ENCODE assay signal across 14 cellular contexts in the genomic region with DNA sequence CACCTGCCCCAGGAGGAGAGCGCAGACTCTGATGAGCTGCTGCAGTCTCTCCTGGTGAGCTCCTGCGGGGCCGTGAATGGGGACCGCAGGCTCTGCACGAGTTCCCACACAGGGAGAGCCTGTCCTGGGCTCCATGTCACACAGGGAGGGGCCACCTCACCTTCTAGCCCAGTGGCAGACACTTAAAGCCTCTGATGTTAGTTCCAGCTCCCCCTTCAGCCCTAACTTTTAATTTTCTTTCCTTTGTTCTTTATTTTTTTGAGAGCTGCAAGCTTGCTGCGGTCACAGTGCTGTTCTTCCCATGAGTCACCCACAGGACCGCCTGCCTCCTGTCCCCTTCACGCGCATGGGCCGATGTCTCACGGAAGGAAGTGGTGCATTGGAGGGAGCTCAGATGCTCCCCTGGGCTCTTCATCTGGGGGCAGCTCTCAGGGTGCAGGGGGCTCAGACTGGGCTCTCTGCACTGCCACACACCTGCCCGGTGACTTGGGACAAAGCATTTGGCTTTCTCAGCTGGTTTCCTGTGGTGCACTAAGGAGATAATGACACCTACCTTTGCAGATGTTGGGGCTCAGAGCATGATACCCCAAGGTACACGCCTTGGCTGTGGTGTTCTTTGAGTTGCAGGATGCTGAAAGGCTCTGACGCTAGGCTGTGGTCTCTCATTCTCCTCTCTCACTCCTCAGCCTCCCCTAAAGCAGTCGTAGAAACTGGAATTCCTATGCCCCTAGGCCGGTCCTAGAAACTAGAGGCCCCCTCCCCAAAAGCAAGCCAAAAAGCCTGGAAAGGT. TPM values are rescaled to one million over a fixed set of nuclear protein-coding genes. Genes with fewer than 3 reads are reported as not detected.
DNase-seq lines count a peak whose midpoint lies in the region; ATAC-seq and TF ChIP-seq lines count a peak whose summit lies in the region.
"Had no signal": no experiment of that assay in that cellular context is flagged by ENCODE, and none has a peak within 500 bp of the region (broad histone marks: within the 10 kb centered on the region; RNA-seq: fewer than 3 reads in every experiment).

No MANE protein-coding gene starts in this region.

- TF ChIP-seq POLR2A in spleen (IDR thresholded peaks at IDR 0.05) (no peak), transverse colon (IDR thresholded peaks at IDR 0.05) (no peak)

- no peak overlapping the region for H3K9ac ChIP-seq in colonic mucosa (ENCODE audit: low read depth in 2 of 2, low read length in 2 of 2)

- H3K36me3 Mint-ChIP-seq in activated naive CD8-positive, alpha-beta T cell treated with anti-CD3 and anti-CD28 coated beads, Interleukin-2, amount 10 ng/mL, durations not matched to agents 7 days and 5 days = peaks cover 2% of the 10 kb centered on the region
- H3K36me3 Mint-ChIP-seq in endothelial cell (ENCODE audit: low read depth, unreplicated experiment) = no peaks in the 10 kb centered on the region

- no peak for TF ChIP-seq EP300 in transverse colon (IDR thresholded peaks at IDR 0.05; ENCODE audit: low read depth)

- intact Hi-C loops in spleen (cut with DNase I; ENCODE audit: low total_unique reads) = no loop called here
- intact Hi-C loops in colonic mucosa (cut with DNase I) = no loop called here
- intact Hi-C loops in transverse colon (cut with DNase I; ENCODE audit: low total_unique reads) = no loop called here

- peaks cover 14% of the 10 kb centered on the region for H3K4me1 Mint-ChIP-seq in activated naive CD8-positive, alpha-beta T cell treated with anti-CD3 and anti-CD28 coated beads, Interleukin-2, amount 10 ng/mL, durations not matched to agents 7 days and 5 days
- H3K4me1 Mint-ChIP-seq in endothelial cell (ENCODE audit: unreplicated experiment) = peaks cover 4% of the 10 kb centered on the region

- WGBS in spleen, 5 donors = 75 to 79% (median 78%) methylated on average over 15 to 16 of the region's 16 CpGs
- 82% methylated on average over 16 of the region's 16 CpGs; no CpG with 5 or more reads in 1 of the 2 donors for WGBS in transverse colon (ENCODE audit: low coverage in 1 of 2), 2 donors

- POLR2A ChIA-PET in activated naive CD8-positive, alpha-beta T cell treated with anti-CD3 and anti-CD28 coated beads, Interleukin-2, amount 10 ng/mL, durations not matched to agents 7 days and 5 days (lab: Charles Lee) = no interaction called here

- in situ Hi-C loops in transverse colon (cut with MboI; ENCODE audit: low pct_ligation_motif_present in 1 of 4, low pct_unique_long_range_greater_than_20kb in 1 of 4, low sequenced_read_pairs in 3 of 4) = no loop called here

- H3K36me3 ChIP-seq in spleen (no peaks in the 10 kb centered on the region), colonic mucosa (no peaks in the 10 kb centered on the region), transverse colon (no peaks in the 10 kb centered on the region)
- H3K36me3 ChIP-seq: heart right ventricle, prostate gland had no signal

- TF ChIP-seq CTCF in spleen (IDR thresholded peaks at IDR 0.05 in 8 of 11, conservative IDR thresholded peaks at IDR 0.05 in 3 of 11) = no peak
- no peak for TF ChIP-seq CTCF in endothelial cell (IDR thresholded peaks at IDR 0.05; ENCODE audit: unreplicated experiment)
- TF ChIP-seq CTCF in colonic mucosa (IDR thresholded peaks at IDR 0.05) = no peak
- no peak for TF ChIP-seq CTCF in transverse colon (IDR thresholded peaks at IDR 0.05)

- DNase-seq in ELR (ENCODE audit: low read depth) (peak; percentile 29), T-helper 22 cell (ENCODE audit: low read depth) (peak; percentile 60), spleen (peak; percentile 61), endothelial cell (ENCODE audit: low spot score) (no peak), cerebellar cortex (ENCODE audit: low spot score) (no peak), colonic mucosa (no peak), transverse colon (no peak)
- DNase-seq in activated naive CD8-positive, alpha-beta T cell treated with anti-CD3 and anti-CD28 coated beads, Interleukin-2, amount 10 ng/mL, durations not matched to agents 7 days and 5 days = peak; percentile 56
- DNase-seq: HCEC 1CT, heart right ventricle, KG1 had no signal

- no peaks in the 10 kb centered on the region for H3K4me1 ChIP-seq in spleen
- no peaks in the 10 kb centered on the region for H3K4me1 ChIP-seq in colonic mucosa
- no peaks in the 10 kb centered on the region for H3K4me1 ChIP-seq in transverse colon
- H3K4me1 ChIP-seq: heart right ventricle, prostate gland had no signal

- no peak overlapping the region for H3K4me3 ChIP-seq in spleen
- no peak overlapping the region for H3K4me3 ChIP-seq in colonic mucosa
- H3K4me3 ChIP-seq in transverse colon = no peak overlapping the region
- H3K4me3 ChIP-seq: heart right ventricle, lung, prostate gland had no signal

- H3K9me3 ChIP-seq in spleen = no peaks in the 10 kb centered on the region
- H3K9me3 ChIP-seq in colonic mucosa = no peaks in the 10 kb centered on the region
- no peaks in the 10 kb centered on the region for H3K9me3 ChIP-seq in transverse colon
- H3K9me3 ChIP-seq: heart right ventricle, prostate gland had no signal

- H3K27ac ChIP-seq in spleen (peak overlapping the region in 1 of 8 donors; percentile 40), colonic mucosa (no peak overlapping the region), transverse colon (no peak overlapping the region)
- H3K27ac ChIP-seq: heart right ventricle, prostate gland had no signal

- peak overlapping the region; percentile 15 for H3K4me3 Mint-ChIP-seq in activated naive CD8-positive, alpha-beta T cell treated with anti-CD3 and anti-CD28 coated beads, Interleukin-2, amount 10 ng/mL, durations not matched to agents 7 days and 5 days
- no peak overlapping the region for H3K4me3 Mint-ChIP-seq in endothelial cell (ENCODE audit: unreplicated experiment)

- H3K27ac Mint-ChIP-seq in activated naive CD8-positive, alpha-beta T cell treated with anti-CD3 and anti-CD28 coated beads, Interleukin-2, amount 10 ng/mL, durations not matched to agents 7 days and 5 days = peak overlapping the region; percentile 83
- H3K27ac Mint-ChIP-seq in endothelial cell (ENCODE audit: unreplicated experiment) = no peak overlapping the region

- ATAC-seq in activated naive CD8-positive, alpha-beta T cell treated with anti-CD3 and anti-CD28 coated beads, Interleukin-2, amount 10 ng/mL, durations not matched to agents 7 days and 5 days (ENCODE audit: low read depth) = peak; percentile 88
- ATAC-seq: heart right ventricle, Panc1 had no signal

- H3K9me3 Mint-ChIP-seq in activated naive CD8-positive, alpha-beta T cell treated with anti-CD3 and anti-CD28 coated beads, Interleukin-2, amount 10 ng/mL, durations not matched to agents 7 days and 5 days = no peaks in the 10 kb centered on the region
- no peaks in the 10 kb centered on the region for H3K9me3 Mint-ChIP-seq in endothelial cell (ENCODE audit: unreplicated experiment)

- peaks cover 5% of the 10 kb centered on the region for H3K27me3 Mint-ChIP-seq in activated naive CD8-positive, alpha-beta T cell treated with anti-CD3 and anti-CD28 coated beads, Interleukin-2, amount 10 ng/mL, durations not matched to agents 7 days and 5 days
- H3K27me3 Mint-ChIP-seq in endothelial cell (ENCODE audit: unreplicated experiment) = peaks cover 4% of the 10 kb centered on the region

- H3K27me3 ChIP-seq in spleen (replicated peaks in 1 of 7) = peaks cover 0 to 13% (median 0%) of the 10 kb centered on the region in 7 donors
- H3K27me3 ChIP-seq in colonic mucosa = no peaks in the 10 kb centered on the region
- H3K27me3 ChIP-seq in transverse colon = no peaks in the 10 kb centered on the region

RNA-seq across cellular contexts. Expression of gene PXDN, which starts 37.2 kb away (rescaled TPM):
- 1 to 10 TPM in 1 of 2 experiments, under 1 TPM in 1; 0.86 to 1.8 TPM for total RNA-seq in activated naive CD8-positive, alpha-beta T cell treated with anti-CD3 and anti-CD28 coated beads, Interleukin-2, amount 10 ng/mL, durations not matched to agents 7 days and 5 days
- 10 to 100 TPM; 25.1 to 49.3 (median 38.7) TPM for total RNA-seq in spleen
- polyA plus RNA-seq in spleen = 1 to 10 TPM; 1.9 to 3.6 (median 1.9) TPM
- total RNA-seq in endothelial cell (ENCODE audit: unreplicated experiment) = 521 TPM
- 10 to 100 TPM in 1 of 2 donors, 1 to 10 TPM in 1; 9.5 to 20.0 TPM for total RNA-seq in colonic mucosa
- 10 to 100 TPM in 3 of 4 donors, 1 to 10 TPM in 1; 9.0 to 46.2 (median 18.5) TPM for total RNA-seq in transverse colon

Comparison
In these comparisons a context has a peak if more than half of its experiments do, and no peak if none do; other contexts are left out.
1. DNase-seq: peak in ELR (single experiment), T-helper 22 cell (single experiment), activated naive CD8-positive, alpha-beta T cell treated with anti-CD3 and anti-CD28 coated beads, Interleukin-2, amount 10 ng/mL, durations not matched to agents 7 days and 5 days (single experiment) and spleen (single experiment); none in endothelial cell (single experiment), cerebellar cortex (single experiment), colonic mucosa (single experiment) and transverse colon (single experiment).
2. RNA of gene PXDN, which starts 37.2 kb away (total RNA-seq): 521 TPM in endothelial cell (single experiment); 25.1 to 49.3 TPM in spleen, 9.0 to 46.2 TPM in transverse colon, 9.5 to 20.0 TPM in colonic mucosa and 0.86 to 1.8 TPM in activated naive CD8-positive, alpha-beta T cell treated with anti-CD3 and anti-CD28 coated beads, Interleukin-2, amount 10 ng/mL, durations not matched to agents 7 days and 5 days; every median in the first group is over 10 times any median in the second.